Comparison of ENCODE assay signal across 9 cellular contexts in genomic region chr14:73237219-73237785, GRCh38. TPM values are rescaled to one million over a fixed set of nuclear protein-coding genes. Genes with fewer than 3 reads are reported as not detected.
DNase-seq lines count a peak whose midpoint lies in the region; ATAC-seq lines count a peak whose summit lies in the region.
"Had no signal": no experiment of that assay in that cellular context is flagged by ENCODE, and none has a peak within 500 bp of the region (broad histone marks: within the 10 kb centered on the region; RNA-seq: fewer than 3 reads in every experiment).

TSS of gene PAPLN (plus strand) at chr14:73237506. CDS start at chr14:73239779, 2,273 bp downstream.

- H3K4me1 ChIP-seq in ectodermal cell (ENCODE audit: control insufficient read depth, insufficient read depth, low read length) (peaks cover 58% of the 10 kb centered on the region), mucosa of stomach (ENCODE audit: control insufficient read depth, insufficient read depth, low read length) (peaks cover 29% of the 10 kb centered on the region)

- H3K27ac ChIP-seq in ectodermal cell (ENCODE audit: insufficient read depth, low read depth, low read length, poor library complexity, severe bottlenecking), result peak within 1 kb of the TSS; percentile 78
- H3K27ac ChIP-seq: 22Rv1 had no signal

- H3K36me3 ChIP-seq in ectodermal cell (ENCODE audit: control insufficient read depth, insufficient read depth, low read length) (no peaks in the 10 kb centered on the region), mucosa of stomach (ENCODE audit: control insufficient read depth, insufficient read depth, low read length) (no peaks in the 10 kb centered on the region)

- ATAC-seq in GM21825 (IDR thresholded peaks at IDR 0.05; ENCODE audit: unreplicated experiment) (no peak), HG02588 (IDR thresholded peaks at IDR 0.05; ENCODE audit: unreplicated experiment) (no peak)

- H3K27me3 ChIP-seq in ectodermal cell (ENCODE audit: control insufficient read depth, insufficient read depth, low read length, poor library complexity, severe bottlenecking), result peaks cover 32% of the 10 kb centered on the region
- peaks cover 84% of the 10 kb centered on the region for H3K27me3 ChIP-seq in mucosa of stomach (ENCODE audit: control insufficient read depth, insufficient read depth, low read length)

- H3K4me3 ChIP-seq in ectodermal cell (ENCODE audit: insufficient read depth, low read depth, low read length) (peak within 1 kb of the TSS; percentile 67), mucosa of stomach (ENCODE audit: low read length) (no peak within 1 kb of the TSS)

- H3K9ac ChIP-seq in mucosa of stomach (ENCODE audit: low read length), result peak within 1 kb of the TSS; percentile 43

- no peaks in the 10 kb centered on the region for H3K9me3 ChIP-seq in ectodermal cell (ENCODE audit: control insufficient read depth, low read length)
- H3K9me3 ChIP-seq in mucosa of stomach (ENCODE audit: control insufficient read depth, low read length), result no peaks in the 10 kb centered on the region

- DNase-seq in DMS 273 (lab: John Stamatoyannopoulos, UW; ENCODE audit: unreplicated experiment), result peak; percentile 57
- no peak for DNase-seq in DMS 273 treated with DMSO at 0.1 percent for 48 hours (lab: John Stamatoyannopoulos, UW)
- DNase-seq in NCI-H460 (ENCODE audit: extremely low read depth, low read depth), result peak; percentile 9
- DNase-seq in OCI-M1 (lab: John Stamatoyannopoulos, UW), result no peak

- WGBS in ectodermal cell, 2 experiments, result 1 to 2% methylated on average over 48 of the region's 48 CpGs

RNA-seq across cellular contexts. Expression of gene PAPLN, which starts in this region (rescaled TPM):
- 0.72 and 0.92 TPM in 2 replicates for total RNA-seq in NCI-H460 (2014; rRNA removed; shearing (Covaris generic))
- polyA plus RNA-seq in NCI-H460 (2014; cell fraction: nucleus; rRNA removed), result 6.0 and 8.9 TPM in 2 replicates
- polyA plus RNA-seq in ectodermal cell (2013, experiment 1 of 4), result 148 TPM
- polyA plus RNA-seq in ectodermal cell (2013, experiment 2 of 4), result 149 TPM
- polyA plus RNA-seq in ectodermal cell (2013, experiment 3 of 4), result 89.1 TPM
- 92.3 TPM for polyA plus RNA-seq in ectodermal cell (2013, experiment 4 of 4)

Comparison
In these comparisons a context has a peak if more than half of its experiments do, and no peak if none do; other contexts are left out.
1. DNase-seq: peak in DMS 273 (single experiment) and NCI-H460 (single experiment); none in DMS 273 treated with DMSO at 0.1 percent for 48 hours (single experiment) and OCI-M1 (single experiment).